8 cellular contexts compared by ENCODE assay signal in the genomic region with DNA sequence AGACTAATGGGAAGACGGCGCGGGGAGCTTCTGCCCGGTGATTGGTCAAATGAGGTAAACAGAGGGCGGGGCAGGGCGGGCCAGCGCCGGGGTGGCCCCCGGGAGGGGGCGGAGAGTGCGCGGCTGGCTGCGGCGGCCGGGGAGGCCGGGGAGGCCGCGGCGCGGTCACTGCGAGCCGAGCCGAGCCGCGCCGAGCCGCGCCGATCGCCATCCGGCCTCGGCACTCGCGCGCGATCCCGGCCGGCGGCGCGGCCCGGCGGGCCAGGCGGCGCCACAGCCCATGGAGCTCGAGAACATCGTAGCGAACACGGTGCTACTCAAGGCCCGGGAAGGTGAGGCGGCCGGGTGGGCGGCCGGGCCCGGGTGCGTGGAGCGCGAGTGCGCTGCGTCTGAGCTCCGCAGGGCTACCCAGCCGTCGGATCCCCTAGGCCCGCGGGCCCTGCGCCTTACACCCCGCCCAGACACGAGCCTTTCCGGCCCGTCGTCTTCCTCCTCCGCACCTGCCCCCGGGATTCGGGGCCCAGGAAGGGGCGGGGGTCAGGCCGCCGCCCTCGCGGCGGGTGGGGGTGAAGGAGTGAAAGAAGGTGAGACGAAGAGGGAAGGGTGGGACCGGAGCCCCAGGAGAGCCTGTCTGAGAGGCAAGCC. TPM values are rescaled to one million over a fixed set of nuclear protein-coding genes. Genes with fewer than 3 reads are reported as not detected.
DNase-seq lines count a peak whose midpoint lies in the region; ATAC-seq and TF ChIP-seq lines count a peak whose summit lies in the region.

Gene GRK6, plus strand, starts transcription at position 111 of the 645 bp plus-strand sequence. Its CDS starts 170 bp downstream, at position 281.

- no peaks in the 10 kb centered on the region for H3K27me3 ChIP-seq in SJSA1 (replicated peaks)
- no peaks in the 10 kb centered on the region for H3K27me3 ChIP-seq in left ventricle myocardium inferior (ENCODE audit: low read depth)

- intact Hi-C loops in left ventricle myocardium inferior (cut with micrococcal nuclease), result no loop called here

- peak within 1 kb of the TSS; percentile 99 for H3K27ac Mint-ChIP-seq in activated naive CD8-positive, alpha-beta T cell treated with anti-CD3 and anti-CD28 coated beads, Interleukin-2, amount 10 ng/mL, durations not matched to agents 7 days and 5 days

- H3K4me1 Mint-ChIP-seq in activated naive CD8-positive, alpha-beta T cell treated with anti-CD3 and anti-CD28 coated beads, Interleukin-2, amount 10 ng/mL, durations not matched to agents 7 days and 5 days, result peaks cover 47% of the 10 kb centered on the region

- peak within 1 kb of the TSS; percentile 98 for H3K4me3 Mint-ChIP-seq in activated naive CD8-positive, alpha-beta T cell treated with anti-CD3 and anti-CD28 coated beads, Interleukin-2, amount 10 ng/mL, durations not matched to agents 7 days and 5 days

- H3K27me3 Mint-ChIP-seq in activated naive CD8-positive, alpha-beta T cell treated with anti-CD3 and anti-CD28 coated beads, Interleukin-2, amount 10 ng/mL, durations not matched to agents 7 days and 5 days, result no peaks in the 10 kb centered on the region

- no peak for TF ChIP-seq CTCF in left ventricle myocardium inferior (IDR thresholded peaks at IDR 0.05; ENCODE audit: borderline replicate concordance)

- peak within 1 kb of the TSS; percentile 85 for H3K27ac ChIP-seq in SJSA1
- peak within 1 kb of the TSS; percentile 96 for H3K27ac ChIP-seq in left ventricle myocardium inferior (replicated peaks)

- H3K4me1 ChIP-seq in SJSA1 (replicated peaks) (peaks cover 21% of the 10 kb centered on the region), left ventricle myocardium inferior (peaks cover 39% of the 10 kb centered on the region)

- peak; percentile 4 for ATAC-seq in HG03045 (IDR thresholded peaks at IDR 0.05; ENCODE audit: unreplicated experiment)
- ATAC-seq in activated naive CD8-positive, alpha-beta T cell treated with anti-CD3 and anti-CD28 coated beads, Interleukin-2, amount 10 ng/mL, durations not matched to agents 7 days and 5 days (ENCODE audit: low read depth), result peak; percentile 12

- H3K4me3 ChIP-seq in SJSA1, result peak within 1 kb of the TSS; percentile 90
- H3K4me3 ChIP-seq in left ventricle myocardium inferior, result peak within 1 kb of the TSS; percentile 81

- H3K9me3 Mint-ChIP-seq in activated naive CD8-positive, alpha-beta T cell treated with anti-CD3 and anti-CD28 coated beads, Interleukin-2, amount 10 ng/mL, durations not matched to agents 7 days and 5 days, result no peaks in the 10 kb centered on the region

- H3K36me3 Mint-ChIP-seq in activated naive CD8-positive, alpha-beta T cell treated with anti-CD3 and anti-CD28 coated beads, Interleukin-2, amount 10 ng/mL, durations not matched to agents 7 days and 5 days, result peaks cover 16% of the 10 kb centered on the region

- H3K36me3 ChIP-seq in SJSA1, result peaks cover 36% of the 10 kb centered on the region
- H3K36me3 ChIP-seq in left ventricle myocardium inferior, result peaks cover 5% of the 10 kb centered on the region

- H3K9me3 ChIP-seq in SJSA1 (replicated peaks) (no peaks in the 10 kb centered on the region), left ventricle myocardium inferior (replicated peaks) (no peaks in the 10 kb centered on the region)

- DNase-seq in SIG-M5 treated with dmso at 0.1 percent for 504 hours (lab: John Stamatoyannopoulos, UW; ENCODE audit: unreplicated experiment) (peak; percentile 53), SIG-M5 (lab: John Stamatoyannopoulos, UW) (no peak), SJSA1 (ENCODE audit: low read depth in 1 of 2, low spot score in 2 of 2) (peak; percentile 49 to 63), left ventricle myocardium inferior (peak; percentile 32), retina (peak; percentile 51), DMS153 treated with DMSO at 0.1 percent for 48 hours (lab: John Stamatoyannopoulos, UW; ENCODE audit: unreplicated experiment) (no peak)
- peak; percentile 80 for DNase-seq in activated naive CD8-positive, alpha-beta T cell treated with anti-CD3 and anti-CD28 coated beads, Interleukin-2, amount 10 ng/mL, durations not matched to agents 7 days and 5 days

- POLR2A ChIA-PET in activated naive CD8-positive, alpha-beta T cell treated with anti-CD3 and anti-CD28 coated beads, Interleukin-2, amount 10 ng/mL, durations not matched to agents 7 days and 5 days (lab: Charles Lee), result interaction anchor here (0.9 to 10.7 kb wide), 20 partner anchors 11 to 814 kb away, joined by 3 to 312 read pairs (median 4); partner anchors contain the start of genes F12, LMAN2, MXD3 and PRELID1

RNA-seq across cellular contexts. Expression of gene GRK6, which starts in this region (rescaled TPM):
- 103 and 113 TPM in 2 replicates for total RNA-seq in SJSA1 (2014; rRNA removed; shearing (Covaris generic))
- 100 to 1,000 TPM; 181 to 186 TPM for total RNA-seq in activated naive CD8-positive, alpha-beta T cell treated with anti-CD3 and anti-CD28 coated beads, Interleukin-2, amount 10 ng/mL, durations not matched to agents 7 days and 5 days
- 15.6 TPM for total RNA-seq in left ventricle myocardium inferior

Comparison
In these comparisons a context has a peak if more than half of its experiments do, and no peak if none do; other contexts are left out.
1. DNase-seq: peak in SIG-M5 treated with dmso at 0.1 percent for 504 hours (single experiment), SJSA1 (2 of 2), activated naive CD8-positive, alpha-beta T cell treated with anti-CD3 and anti-CD28 coated beads, Interleukin-2, amount 10 ng/mL, durations not matched to agents 7 days and 5 days (single experiment), left ventricle myocardium inferior (single experiment) and retina (single experiment); none in SIG-M5 (single experiment) and DMS153 treated with DMSO at 0.1 percent for 48 hours (single experiment).